In the genomic region with DNA sequence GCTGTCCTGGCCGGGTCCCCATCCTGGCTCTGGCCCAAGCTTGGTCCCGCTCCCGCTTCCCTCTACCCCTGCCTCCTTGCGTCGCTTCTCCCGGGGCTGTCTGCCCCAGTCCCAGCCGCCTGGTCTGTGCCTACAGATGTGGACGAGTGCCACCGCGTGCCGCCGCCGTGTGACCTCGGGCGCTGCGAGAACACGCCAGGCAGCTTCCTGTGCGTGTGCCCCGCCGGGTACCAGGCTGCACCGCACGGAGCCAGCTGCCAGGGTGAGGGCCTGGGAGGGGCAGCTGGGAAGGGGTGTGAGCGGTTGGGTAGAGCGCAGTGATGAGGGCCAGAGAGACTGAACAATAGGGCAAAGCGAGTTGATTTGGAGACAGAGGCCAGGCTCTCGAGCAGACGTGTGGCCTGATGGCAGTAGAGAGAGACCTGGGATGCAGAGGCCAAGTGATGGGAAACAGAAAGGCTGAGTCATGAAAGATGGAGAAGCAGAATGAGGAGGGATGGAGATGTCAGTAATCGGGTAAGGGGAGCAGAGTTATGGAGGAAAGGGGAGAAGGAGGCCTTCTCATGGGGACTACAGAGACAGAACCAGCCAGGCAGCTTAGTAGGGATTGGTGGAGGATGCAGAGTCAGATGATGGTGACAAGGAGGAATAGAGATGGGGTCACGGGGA, we compare ENCODE assay signal across 8 cellular contexts. TPM values are rescaled to one million over a fixed set of nuclear protein-coding genes. Genes with fewer than 3 reads are reported as not detected.
A peak's percentile ranks its signal among the peaks of the same experiment; 100 is the strongest.
DNase-seq lines count a peak whose midpoint lies in the region; ATAC-seq and TF ChIP-seq lines count a peak whose summit lies in the region.

No MANE protein-coding gene starts in this region.

- peak overlapping the region; percentile 22 for H3K4me3 ChIP-seq in astrocyte of the cerebellum (ENCODE audit: low read depth, low read length)

- H3K27ac Mint-ChIP-seq in immature natural killer cell = peak overlapping the region; percentile 89 to 98 (median 94)

- peaks cover 0 to 17% (median 14%) of the 10 kb centered on the region in 3 donors for H3K27me3 Mint-ChIP-seq in immature natural killer cell (ENCODE audit: low read depth in 3 of 3)

- TF ChIP-seq CTCF in astrocyte of the cerebellum (IDR thresholded peaks at IDR 0.05; ENCODE audit: low read depth, low read length, missing control alignments) = no peak

- no peaks in the 10 kb centered on the region for H3K9me3 Mint-ChIP-seq in immature natural killer cell

- ATAC-seq in GM21360 (IDR thresholded peaks at IDR 0.05; ENCODE audit: unreplicated experiment) = peak; percentile 7
- no peak for ATAC-seq in HG03457 (IDR thresholded peaks at IDR 0.05; ENCODE audit: unreplicated experiment)
- ATAC-seq in HG02610 (IDR thresholded peaks at IDR 0.05; ENCODE audit: unreplicated experiment) = no peak
- ATAC-seq in HG03095 (IDR thresholded peaks at IDR 0.05; ENCODE audit: unreplicated experiment) = no peak

- DNase-seq in SK-N-DZ (ENCODE audit: low spot score) = peak; percentile 50
- DNase-seq in astrocyte of the cerebellum (ENCODE audit: low read depth) = no peak
- peak; percentile 69 to 83 (median 72) for DNase-seq in immature natural killer cell
- DNase-seq in stimulated activated CD4-positive, alpha-beta T cell treated with anti-CD3 and anti-CD28 coated beads, Interleukin-4, amount 100 ng/mL, for 4 hours = peak; percentile 57 to 59

- peaks cover 68 to 71% of the 10 kb centered on the region in 2 donors for H3K4me1 Mint-ChIP-seq in immature natural killer cell

- peak overlapping the region; percentile 79 to 93 (median 90) for H3K4me3 Mint-ChIP-seq in immature natural killer cell

- in situ Hi-C loops in astrocyte of the cerebellum (cut with HindIII; ENCODE audit: low sequenced_read_pairs) = loop anchor here (10.0 kb wide), 1 partner anchor 56 kb away; no protein-coding TSS in a partner anchor

- no peaks in the 10 kb centered on the region for H3K36me3 Mint-ChIP-seq in immature natural killer cell

RNA-seq across cellular contexts. Expression of a gene that starts 9.4 kb away (rescaled TPM):
- polyA plus RNA-seq in SK-N-DZ (2014; cell fraction: cytosol; rRNA removed) = 29.0 and 34.3 TPM in 2 replicates
- polyA plus RNA-seq in SK-N-DZ (2014; cell fraction: nucleus; rRNA removed) = 273 and 335 TPM in 2 replicates
- polyA plus RNA-seq in immature natural killer cell = 10 to 100 TPM in 2 of 3 donors, 1 to 10 TPM in 1; 8.9 to 21.5 (median 18.8) TPM

RNA-seq across cellular contexts. Expression of a gene that starts 33.9 kb away (rescaled TPM):
- polyA plus RNA-seq in SK-N-DZ (2014; cell fraction: cytosol; rRNA removed) = 58.1 and 70.1 TPM in 2 replicates
- 75.2 and 81.7 TPM in 2 replicates for polyA plus RNA-seq in SK-N-DZ (2014; cell fraction: nucleus; rRNA removed)
- polyA plus RNA-seq in immature natural killer cell = 100 to 1,000 TPM; 115 to 186 (median 156) TPM
